In the genomic region with DNA sequence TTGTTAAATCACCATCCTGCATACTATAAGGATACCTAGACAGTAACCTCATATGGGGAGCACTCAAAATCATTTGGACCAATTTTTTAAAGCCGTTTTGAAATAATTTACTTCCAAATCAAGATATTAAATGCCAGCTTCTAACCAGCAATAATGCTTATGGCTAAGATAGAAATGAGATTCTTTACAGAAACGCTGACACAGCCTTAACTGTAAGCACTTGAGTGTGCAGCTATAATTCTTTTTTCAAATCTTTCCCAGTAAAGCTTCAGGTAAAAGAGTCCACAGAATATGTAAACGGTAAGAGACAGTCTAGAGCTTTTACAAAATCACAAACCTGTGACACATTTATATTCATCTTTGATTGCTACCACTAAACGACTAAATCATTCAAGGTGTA, we compare ENCODE assay signal across 23 cellular contexts. TPM values are rescaled to one million over a fixed set of nuclear protein-coding genes. Genes with fewer than 3 reads are reported as not detected.
"Had no signal": no experiment of that assay in that cellular context is flagged by ENCODE, and none has a peak within 500 bp of the region (broad histone marks: within the 10 kb centered on the region; RNA-seq: fewer than 3 reads in every experiment).

No MANE protein-coding gene starts in this region.

- H3K27me3 ChIP-seq: SJCRH30 had no signal

- H3K9me3 ChIP-seq: Peyer's patch, SJCRH30 had no signal

- DNase-seq: Kasumi-1, MM.1S, NCI-H1092 treated with DMSO at 0.1 percent for 48 hours, NCI-H1436, NCI-H187, NCI-H2029, NCI-H2171, NCI-H226, NCI-H446, NCI-H510A, NCI-H524 treated with DMSO at 0.1 percent for 48 hours, NCI-H69, NCI-H774, PC-3, Peyer's patch, SHP77 treated with DMSO at 0.1 percent for 48 hours, SJCRH30 had no signal

- H3K4me3 ChIP-seq: Peyer's patch, SJCRH30 had no signal

- H3K9ac ChIP-seq: KMS-11 had no signal

- H3K27ac ChIP-seq: HL-60, KMS-11, Peyer's patch, SJCRH30 had no signal

- H3K36me3 ChIP-seq: Peyer's patch, SJCRH30 had no signal

- H3K4me2 ChIP-seq: KMS-11 had no signal

RNA-seq across cellular contexts. Expression of a gene that starts 4.5 kb away (rescaled TPM):
- total RNA-seq: M059J; PC-3; Peyer's patch; Right ventricle myocardium inferior; RPMI7951; SJCRH30; T-helper 1 cell treated with Interleukin-12 subunit alpha and Interleukin-12 subunit beta and Interleukin-4 antibody, amounts not matched to agents 30 ng/mL and 1 ng/mL, for 36 hours had no signal
